Comparison of ENCODE assay signal across 19 cellular contexts in the genomic region with DNA sequence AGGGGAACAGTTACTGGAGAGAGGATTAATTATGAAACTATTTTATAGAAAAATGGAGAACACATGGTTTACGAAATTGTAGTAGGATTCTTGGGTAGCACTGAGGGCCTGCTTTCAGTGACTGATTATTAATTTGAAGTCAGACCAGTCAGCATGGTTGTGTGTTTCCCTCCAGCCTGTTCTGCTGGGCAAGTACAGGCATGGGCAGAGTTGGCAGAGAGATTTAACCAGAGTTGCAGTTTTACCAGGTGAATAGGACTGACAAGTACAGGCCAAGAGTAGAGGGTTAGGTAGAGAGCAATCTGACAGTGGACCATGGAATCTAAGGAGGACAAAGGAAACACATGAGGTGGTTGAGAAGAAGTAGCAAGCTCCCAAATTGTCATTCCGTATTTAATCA.
"Had no signal": no experiment of that assay in that cellular context is flagged by ENCODE, and none has a peak within 500 bp of the region (broad histone marks: within the 10 kb centered on the region; RNA-seq: fewer than 3 reads in every experiment).

No MANE protein-coding gene starts in this region.

- H3K27ac Mint-ChIP-seq: activated CD4-positive, alpha-beta T cell treated with anti-CD3 and anti-CD28 coated beads, Interleukin-2, amount 10 ng/mL, durations not matched to agents 24 days and 14 days; activated CD8-positive, alpha-beta T cell treated with anti-CD3 and anti-CD28 coated beads for 36 hours; activated naive CD4-positive, alpha-beta T cell treated with anti-CD3 and anti-CD28 coated beads for 36 hours; activated T-helper 2 cell treated with anti-CD3 and anti-CD28 coated beads, Interferon-gamma antibody, Interleukin-2, Interleukin-4, amounts not matched to agents 10 μg/mL and 5 μg/mL and 100 μg/mL, durations not matched to agents 14 hours and 24 hours and 36 hours; naive thymus-derived CD8-positive, alpha-beta T cell; stimulated activated effector memory CD8-positive, alpha-beta T cell treated with anti-CD3 and anti-CD28 coated beads, Interleukin-12 subunit alpha, Interleukin-12 subunit beta, amount 100 ng/mL, for 72 hours; type B pancreatic cell had no signal

- H3K4me3 Mint-ChIP-seq: activated CD4-positive, alpha-beta T cell treated with anti-CD3 and anti-CD28 coated beads, Interleukin-2, amount 10 ng/mL, durations not matched to agents 24 days and 14 days; activated CD8-positive, alpha-beta T cell treated with anti-CD3 and anti-CD28 coated beads for 36 hours; activated naive CD4-positive, alpha-beta T cell treated with anti-CD3 and anti-CD28 coated beads for 36 hours; naive thymus-derived CD8-positive, alpha-beta T cell; stimulated activated effector memory CD8-positive, alpha-beta T cell treated with anti-CD3 and anti-CD28 coated beads, Interleukin-12 subunit alpha, Interleukin-12 subunit beta, amount 100 ng/mL, for 72 hours; type B pancreatic cell had no signal

- H3K27ac ChIP-seq: body of pancreas, dorsolateral prefrontal cortex, pancreas, stomach, testis had no signal

- ATAC-seq: activated CD8-positive, alpha-beta T cell treated with anti-CD3 and anti-CD28 coated beads for 36 hours; body of pancreas; naive thymus-derived CD8-positive, alpha-beta T cell; pancreas; sciatic nerve; stimulated activated effector memory CD8-positive, alpha-beta T cell treated with anti-CD3 and anti-CD28 coated beads, Interleukin-12 subunit alpha, Interleukin-12 subunit beta, amount 100 ng/mL, for 72 hours had no signal

- H3K27me3 Mint-ChIP-seq: activated CD4-positive, alpha-beta T cell treated with anti-CD3 and anti-CD28 coated beads, Interleukin-2, amount 10 ng/mL, durations not matched to agents 24 days and 14 days; activated CD8-positive, alpha-beta T cell treated with anti-CD3 and anti-CD28 coated beads for 36 hours; naive thymus-derived CD8-positive, alpha-beta T cell; type B pancreatic cell had no signal

- H3K36me3 Mint-ChIP-seq: stimulated activated effector memory CD8-positive, alpha-beta T cell treated with anti-CD3 and anti-CD28 coated beads, Interleukin-12 subunit alpha, Interleukin-12 subunit beta, amount 100 ng/mL, for 72 hours had no signal

- H3K27me3 ChIP-seq: body of pancreas, dorsolateral prefrontal cortex, pancreas, stomach, testis had no signal

- H3K9me3 ChIP-seq: body of pancreas, pancreas, stomach, testis had no signal

- H3K9me3 Mint-ChIP-seq: activated CD8-positive, alpha-beta T cell treated with anti-CD3 and anti-CD28 coated beads for 36 hours; activated naive CD4-positive, alpha-beta T cell treated with anti-CD3 and anti-CD28 coated beads for 36 hours; activated T-helper 2 cell treated with anti-CD3 and anti-CD28 coated beads, Interferon-gamma antibody, Interleukin-2, Interleukin-4, amounts not matched to agents 10 μg/mL and 5 μg/mL and 100 μg/mL, durations not matched to agents 14 hours and 24 hours and 36 hours; naive thymus-derived CD8-positive, alpha-beta T cell; type B pancreatic cell had no signal

- DNase-seq: activated CD4-positive, alpha-beta T cell treated with anti-CD3 and anti-CD28 coated beads, Interleukin-2, amount 10 ng/mL, durations not matched to agents 24 days and 14 days; activated CD4-positive, CD25-positive, alpha-beta regulatory T cell; activated CD8-positive, alpha-beta T cell treated with anti-CD3 and anti-CD28 coated beads for 36 hours; activated naive CD4-positive, alpha-beta T cell treated with anti-CD3 and anti-CD28 coated beads for 36 hours; activated T-cell treated with anti-CD3 and anti-CD28 coated beads, Interleukin-2, amount 50 U/mL, for 1 hour; body of pancreas; central memory CD4-positive, alpha-beta T cell; dorsolateral prefrontal cortex; naive thymus-derived CD8-positive, alpha-beta T cell; pancreas; stimulated activated CD4-positive, alpha-beta T cell treated with anti-CD3 and anti-CD28 coated beads, Interleukin-4, amount 100 ng/mL, for 24 hours; stomach; T-helper 1 cell; T1000; testis had no signal
